ENCODE assay signal across 8 cellular contexts in the genomic region with DNA sequence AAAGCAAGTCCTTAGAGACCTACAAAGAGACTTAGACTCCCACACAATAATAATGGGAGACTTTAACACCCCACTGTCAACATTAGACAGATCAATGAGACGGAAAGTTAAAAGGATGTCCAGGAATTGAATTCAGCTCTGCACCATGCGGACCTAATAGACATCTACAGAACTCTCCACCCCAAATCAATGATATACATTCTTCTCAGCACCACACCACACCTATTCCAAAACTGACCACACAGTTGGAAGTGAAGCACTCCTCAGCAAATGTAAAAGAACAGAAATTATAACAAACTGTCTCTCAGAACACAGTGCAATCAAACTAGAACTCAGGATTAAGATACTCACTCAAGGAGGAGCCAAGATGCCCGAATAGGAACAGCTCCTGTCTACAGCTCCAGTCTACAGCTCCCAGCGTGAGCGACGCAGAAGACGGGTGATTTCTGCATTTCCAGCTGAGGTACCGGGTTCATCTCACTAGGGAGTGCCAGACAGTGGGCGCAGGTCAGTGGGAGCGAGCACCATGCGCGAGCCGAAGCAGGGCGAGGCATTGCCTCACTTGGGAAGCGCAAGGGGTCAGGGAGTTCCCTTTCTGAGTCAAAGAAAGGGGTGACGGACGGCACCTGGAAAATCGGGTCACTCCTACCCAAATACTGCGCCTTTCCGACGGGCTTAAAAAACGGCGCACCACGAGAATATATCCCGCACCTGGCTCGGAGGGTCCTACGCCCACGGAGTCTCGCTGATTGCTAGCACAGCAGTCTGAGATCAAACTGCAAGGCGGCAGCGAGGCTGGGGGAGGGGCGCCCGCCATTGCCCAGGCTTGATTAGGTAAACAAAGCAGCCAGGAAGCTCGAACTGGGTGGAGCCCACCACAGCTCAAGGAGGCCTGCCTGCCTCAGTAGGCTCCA.
A peak's percentile ranks its signal among the peaks of the same experiment; 100 is the strongest.
DNase-seq lines count a peak whose midpoint lies in the region; ATAC-seq, FAIRE-seq and TF ChIP-seq lines count a peak whose summit lies in the region.
"Not testable (repeated sequence)": the region's sequence is repeated elsewhere in the genome, so short reads cannot be mapped to it uniquely, and the experiment has no call there.

No MANE protein-coding gene starts in this region.

- H3K9ac ChIP-seq in K562 (ENCODE audit: insufficient read depth in 1 of 2, low read depth in 2 of 2, low read length in 2 of 2) = peak overlapping the region; percentile 34 to 68; a peak in 3 of 4 replicates

- TF ChIP-seq EP300 in K562 (IDR thresholded peaks at IDR 0.05; ENCODE audit: low read length) = not testable (repeated sequence)

- not testable (repeated sequence) for H3K9me3 ChIP-seq in K562 (replicated peaks; ENCODE audit: control insufficient read depth, insufficient read depth, low read depth, low read length); lung (ENCODE audit: control insufficient read depth in 2 of 2, insufficient read depth in 1 of 2, low read length in 1 of 2); prostate gland; vagina

- H3K27ac ChIP-seq in K562 (ENCODE audit: extremely low read depth, low read depth, low read length) (peak overlapping the region; percentile 44; the same call in 2 of the 3 replicates), lung (ENCODE audit: low read depth in 1 of 2, low read length in 1 of 2) (peak overlapping the region in 1 of 2 donors; percentile 70), prostate gland (peak overlapping the region in 1 of 2 donors; percentile 51), vagina (peak overlapping the region; percentile 44)

- 0 out of 2 replicates have a peak, but pooled peaks have one; percentile 43 for TF ChIP-seq POLR2A in K562 (conservative IDR thresholded peaks at IDR 0.05)
- TF ChIP-seq POLR2A in prostate gland (IDR thresholded peaks at IDR 0.05); vagina (IDR thresholded peaks at IDR 0.05): not testable (repeated sequence)

- not testable (repeated sequence) for TF ChIP-seq CTCF in GM12864 (IDR thresholded peaks at IDR 0.05; ENCODE audit: low read depth, low read length, missing control alignments); K562 (IDR thresholded peaks at IDR 0.05 in 2 of 3, conservative IDR thresholded peaks at IDR 0.05 in 1 of 3; ENCODE audit: insufficient read depth in 2 of 3, low read depth in 1 of 3, low read length in 3 of 3); fibroblast of pulmonary artery (IDR thresholded peaks at IDR 0.05; ENCODE audit: low read length, missing control alignments); lung (IDR thresholded peaks at IDR 0.05; ENCODE audit: control extremely low read depth, extremely low read depth); prostate gland (IDR thresholded peaks at IDR 0.05); vagina (IDR thresholded peaks at IDR 0.05)

- intact Hi-C loops in K562 (cut with micrococcal nuclease); prostate gland (cut with DNase I); vagina (cut with DNase I): not testable (repeated sequence)

- not testable (repeated sequence) for H4K20me1 ChIP-seq in K562 (replicated peaks; ENCODE audit: control insufficient read depth, insufficient read depth, low read length)

- H3K4me1 ChIP-seq in K562 (replicated peaks in 1 of 2; ENCODE audit: control insufficient read depth in 2 of 2, insufficient read depth in 2 of 2, low read length in 2 of 2); lung (ENCODE audit: control insufficient read depth in 2 of 2, insufficient read depth in 2 of 2, low read length in 2 of 2); prostate gland (replicated peaks); vagina: not testable (repeated sequence)

- not testable (repeated sequence) for FAIRE-seq in K562 (lab: Jason Lieb, UNC)

- POLR2A ChIA-PET in activated CD4-positive, alpha-beta T cell treated with anti-CD3 and anti-CD28 coated beads, Interleukin-2, amount 10 ng/mL, durations not matched to agents 7 days and 5 days (lab: Charles Lee); K562 (lab: Yijun Ruan, JAX): not testable (repeated sequence)

- peaks cover 23% of the 10 kb centered on the region for H3K4me1 Mint-ChIP-seq in activated CD4-positive, alpha-beta T cell treated with anti-CD3 and anti-CD28 coated beads, Interleukin-2, amount 10 ng/mL, durations not matched to agents 7 days and 5 days

- not testable (repeated sequence) for H3K79me2 ChIP-seq in K562 (ENCODE audit: control insufficient read depth, insufficient read depth, low read length)

- DNase-seq in GM12864 (ENCODE audit: low read depth); K562 (ENCODE audit: extremely low read depth in 1 of 4, low spot score in 3 of 4); fibroblast of pulmonary artery (ENCODE audit: low read depth); lung (ENCODE audit: low spot score); prostate gland (ENCODE audit: low spot score); vagina (ENCODE audit: extremely low spot score in 2 of 2): not testable (repeated sequence)
- DNase-seq in NCI-H526 treated with DMSO at 0.1 percent for 48 hours (lab: John Stamatoyannopoulos, UW) = peak; percentile 9
- DNase-seq in activated CD4-positive, alpha-beta T cell treated with anti-CD3 and anti-CD28 coated beads, Interleukin-2, amount 10 ng/mL, durations not matched to agents 7 days and 5 days = peak; percentile 8

- not testable (repeated sequence) for H3K36me3 ChIP-seq in K562 (ENCODE audit: control insufficient read depth, insufficient read depth, low read length); lung (ENCODE audit: control insufficient read depth in 2 of 2, insufficient read depth in 2 of 2, low read length in 2 of 2); prostate gland; vagina

- ATAC-seq in K562 = peak; percentile 82
- ATAC-seq in lung (ENCODE audit: insufficient read depth, low FRiP score) = not testable (repeated sequence)

- H3K27me3 Mint-ChIP-seq in activated CD4-positive, alpha-beta T cell treated with anti-CD3 and anti-CD28 coated beads, Interleukin-2, amount 10 ng/mL, durations not matched to agents 7 days and 5 days = not testable (repeated sequence)

- H3K36me3 Mint-ChIP-seq in activated CD4-positive, alpha-beta T cell treated with anti-CD3 and anti-CD28 coated beads, Interleukin-2, amount 10 ng/mL, durations not matched to agents 7 days and 5 days (ENCODE audit: low read depth) = peaks cover 39% of the 10 kb centered on the region

- H3K27me3 ChIP-seq in K562 (ENCODE audit: control insufficient read depth in 2 of 2, insufficient read depth in 2 of 2, low read length in 2 of 2); lung (ENCODE audit: control insufficient read depth, insufficient read depth); prostate gland (replicated peaks; ENCODE audit: insufficient read depth); vagina: not testable (repeated sequence)

- peaks cover 21% of the 10 kb centered on the region for H3K9me3 Mint-ChIP-seq in activated CD4-positive, alpha-beta T cell treated with anti-CD3 and anti-CD28 coated beads, Interleukin-2, amount 10 ng/mL, durations not matched to agents 7 days and 5 days

- 3% methylated on average over 10 of the region's 34 CpGs for WGBS in K562 (ENCODE audit: insufficient coverage, low coverage, missing lambda C conversion rate)
- 11 to 15% methylated on average over 27 to 30 of the region's 34 CpGs for WGBS in lung, 2 donors
- 6% methylated on average over 26 of the region's 34 CpGs for WGBS in prostate gland

- CTCF ChIA-PET in activated CD4-positive, alpha-beta T cell treated with anti-CD3 and anti-CD28 coated beads, Interleukin-2, amount 10 ng/mL, durations not matched to agents 7 days and 5 days (lab: Charles Lee); K562 (lab: Yijun Ruan, JAX; ENCODE audit: low intra/inter-chr PET ratio): not testable (repeated sequence)

- peak overlapping the region; percentile 93 for H3K27ac Mint-ChIP-seq in activated CD4-positive, alpha-beta T cell treated with anti-CD3 and anti-CD28 coated beads, Interleukin-2, amount 10 ng/mL, durations not matched to agents 7 days and 5 days

- not testable (repeated sequence) for H3K9me1 ChIP-seq in K562 (ENCODE audit: control insufficient read depth, insufficient read depth, low read length)

- peak overlapping the region; percentile 73 for H3K4me2 ChIP-seq in K562 (ENCODE audit: insufficient read depth, low read length)

- H3K4me3 Mint-ChIP-seq in activated CD4-positive, alpha-beta T cell treated with anti-CD3 and anti-CD28 coated beads, Interleukin-2, amount 10 ng/mL, durations not matched to agents 7 days and 5 days = peak overlapping the region; percentile 93

- TF ChIP-seq RAD21 in K562 (CRISPR knock-in tag; conservative IDR thresholded peaks at IDR 0.05 in 1 of 2, IDR thresholded peaks at IDR 0.05 in 1 of 2) = not testable (repeated sequence)

- H3K4me3 ChIP-seq in GM12864 (ENCODE audit: low read depth, low read length) (peak overlapping the region; percentile 51), K562 (peak overlapping the region; percentile 35), fibroblast of pulmonary artery (replicated peaks; ENCODE audit: low read depth, low read length) (peak overlapping the region; percentile 34), lung (peak overlapping the region; percentile 39), prostate gland (peak overlapping the region; percentile 22 to 31), vagina (peak overlapping the region; percentile 19 to 42)

- H2AFZ ChIP-seq in K562 (ENCODE audit: low read depth, low read length) = peak overlapping the region; percentile 82

- TSS peak; percentile 56 for BruUV-seq in K562 (replicated peaks; lab: Mats Ljungman, UMichigan)

- in situ Hi-C loops in K562 (cut with MboI) = not testable (repeated sequence)

TF ChIP-seq in K562, 482 proteins besides CTCF, POLR2A, EP300 and RAD21 (continues in another document):
- TF ChIP-seq NFRKB (IDR thresholded peaks at IDR 0.05; ENCODE audit: low read depth) = peak; percentile 35; the same call in 1 of the 2 replicates
- TF ChIP-seq RBFOX2 (IDR thresholded peaks at IDR 0.05; ENCODE audit: low read depth, low read length) = peak; percentile 43
- peak; percentile 30 to 38; a peak in 1 of 4 replicates for TF ChIP-seq FOXK2 (conservative IDR thresholded peaks at IDR 0.05 in 1 of 2, IDR thresholded peaks at IDR 0.05 in 1 of 2; ENCODE audit: low read depth in 2 of 2)
- 0 out of 4 replicates have a peak, but pooled peaks of 1 of the 2 experiments have one; percentile 21 for TF ChIP-seq FOXA3 (CRISPR knock-in tag; conservative IDR thresholded peaks at IDR 0.05 in 1 of 2, IDR thresholded peaks at IDR 0.05 in 1 of 2)
- peak; percentile 36; the same call in 1 of the 2 replicates for TF ChIP-seq POLR2G (IDR thresholded peaks at IDR 0.05; ENCODE audit: low read depth, low read length)
- TF ChIP-seq EGR1 (conservative IDR thresholded peaks at IDR 0.05) = peak; percentile 24; the same call in 1 of the 2 replicates
